In genomic region chr12:19131020-19131431, GRCh38 we compare ENCODE assay signal across 8 cellular contexts. TPM values are rescaled to one million over a fixed set of nuclear protein-coding genes. Genes with fewer than 3 reads are reported as not detected.
A peak's percentile ranks its signal among the peaks of the same experiment; 100 is the strongest.
DNase-seq lines count a peak whose midpoint lies in the region; ATAC-seq and TF ChIP-seq lines count a peak whose summit lies in the region.

No MANE protein-coding gene starts in this region.

- H3K27ac ChIP-seq in colonic mucosa = peak overlapping the region; percentile 88

- peak overlapping the region; percentile 90 for H3K4me3 ChIP-seq in colonic mucosa

- DNase-seq in activated CD4-positive, alpha-beta T cell treated with anti-CD3 and anti-CD28 coated beads, Interleukin-2, amount 10 ng/mL, durations not matched to agents 24 days and 14 days = no peak
- no peak for DNase-seq in activated CD4-positive, alpha-beta T cell treated with anti-CD3 and anti-CD28 coated beads for 1 hour
- DNase-seq in NCI-H82 (lab: John Stamatoyannopoulos, UW) = peak; percentile 62
- peak; percentile 44 for DNase-seq in colonic mucosa
- DNase-seq in left lobe of liver (ENCODE audit: low spot score) = peak; percentile 81
- peak; percentile 60 for DNase-seq in superior temporal gyrus (ENCODE audit: extremely low spot score)
- no peak for DNase-seq in NCI-H2081 treated with DMSO at 0.1 percent for 48 hours (lab: John Stamatoyannopoulos, UW)

- no peaks in the 10 kb centered on the region for H3K9me3 ChIP-seq in colonic mucosa

- peak; percentile 66 for ATAC-seq in left lobe of liver
- ATAC-seq in HG02885 (IDR thresholded peaks at IDR 0.05; ENCODE audit: poor library complexity, unreplicated experiment) = no peak

- no peak for TF ChIP-seq CTCF in colonic mucosa (IDR thresholded peaks at IDR 0.05)

- no peaks in the 10 kb centered on the region for H3K36me3 ChIP-seq in colonic mucosa

- H3K27me3 Mint-ChIP-seq in activated CD4-positive, alpha-beta T cell treated with anti-CD3 and anti-CD28 coated beads, Interleukin-2, amount 10 ng/mL, durations not matched to agents 24 days and 14 days = peaks cover 40% of the 10 kb centered on the region

- peaks cover 8% of the 10 kb centered on the region for H3K4me1 Mint-ChIP-seq in activated CD4-positive, alpha-beta T cell treated with anti-CD3 and anti-CD28 coated beads, Interleukin-2, amount 10 ng/mL, durations not matched to agents 24 days and 14 days

- H3K9me3 Mint-ChIP-seq in activated CD4-positive, alpha-beta T cell treated with anti-CD3 and anti-CD28 coated beads, Interleukin-2, amount 10 ng/mL, durations not matched to agents 24 days and 14 days = peaks cover 7% of the 10 kb centered on the region

- peak overlapping the region; percentile 90 for H3K4me3 Mint-ChIP-seq in activated CD4-positive, alpha-beta T cell treated with anti-CD3 and anti-CD28 coated beads, Interleukin-2, amount 10 ng/mL, durations not matched to agents 24 days and 14 days

- peaks cover 2% of the 10 kb centered on the region for H3K36me3 Mint-ChIP-seq in activated CD4-positive, alpha-beta T cell treated with anti-CD3 and anti-CD28 coated beads, Interleukin-2, amount 10 ng/mL, durations not matched to agents 24 days and 14 days (ENCODE audit: low read depth)

- peak overlapping the region; percentile 49 for H3K27ac Mint-ChIP-seq in activated CD4-positive, alpha-beta T cell treated with anti-CD3 and anti-CD28 coated beads, Interleukin-2, amount 10 ng/mL, durations not matched to agents 24 days and 14 days

- peak overlapping the region; percentile 80 to 90 for H3K9ac ChIP-seq in colonic mucosa (ENCODE audit: low read depth in 2 of 2, low read length in 2 of 2)

- intact Hi-C loops in activated CD4-positive, alpha-beta T cell treated with anti-CD3 and anti-CD28 coated beads, Interleukin-2, amount 10 ng/mL, durations not matched to agents 24 days and 14 days (cut with micrococcal nuclease) = no loop called here
- intact Hi-C loops in colonic mucosa (cut with DNase I) = no loop called here

- no peaks in the 10 kb centered on the region for H3K4me1 ChIP-seq in colonic mucosa

- no peaks in the 10 kb centered on the region for H3K27me3 ChIP-seq in colonic mucosa

RNA-seq across cellular contexts. Expression of gene PLEKHA5, which starts 1.5 kb away (rescaled TPM):
- 2.3 and 2.5 TPM in 2 replicates for total RNA-seq in activated CD4-positive, alpha-beta T cell treated with anti-CD3 and anti-CD28 coated beads, Interleukin-2, amount 10 ng/mL, durations not matched to agents 24 days and 14 days
- total RNA-seq in colonic mucosa (10 to 100 TPM; 31.0 to 32.7 TPM), left lobe of liver (15.8 TPM)

Comparison
In these comparisons a context has a peak if more than half of its experiments do, and no peak if none do; other contexts are left out.
1. DNase-seq: peak in NCI-H82 (single experiment), colonic mucosa (single experiment), left lobe of liver (single experiment) and superior temporal gyrus (single experiment); none in activated CD4-positive, alpha-beta T cell treated with anti-CD3 and anti-CD28 coated beads, Interleukin-2, amount 10 ng/mL, durations not matched to agents 24 days and 14 days (single experiment), activated CD4-positive, alpha-beta T cell treated with anti-CD3 and anti-CD28 coated beads for 1 hour (single experiment) and NCI-H2081 treated with DMSO at 0.1 percent for 48 hours (single experiment).